ENCODE assay signal across 21 cellular contexts in the genomic region with DNA sequence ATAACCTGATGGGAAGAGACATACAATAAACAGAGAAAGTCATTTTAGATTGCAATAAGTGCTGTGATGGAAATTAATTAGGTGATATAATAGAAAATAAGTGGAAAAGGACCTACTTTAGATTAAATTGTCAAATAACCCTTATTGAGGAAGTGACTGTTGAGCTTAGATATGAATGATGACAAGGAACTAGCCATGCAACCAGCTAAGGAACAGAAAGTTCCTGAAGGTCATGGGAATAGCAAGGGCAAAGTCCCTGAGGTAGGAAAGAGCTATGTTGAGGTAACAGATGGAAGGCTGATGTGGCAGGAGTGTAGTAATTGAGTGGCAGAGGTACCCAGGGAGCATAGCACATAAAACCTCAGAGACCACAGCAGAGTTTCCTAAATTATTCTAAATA.
"Had no signal": no experiment of that assay in that cellular context is flagged by ENCODE, and none has a peak within 500 bp of the region (broad histone marks: within the 10 kb centered on the region; RNA-seq: fewer than 3 reads in every experiment).

No MANE protein-coding gene starts in this region.

- ATAC-seq: activated CD4-positive, alpha-beta T cell treated with anti-CD3 and anti-CD28 coated beads for 36 hours; activated naive CD4-positive, alpha-beta T cell treated with anti-CD3 and anti-CD28 coated beads, Interleukin-2, amount 50 U/mL, for 72 hours; gastroesophageal sphincter; heart left ventricle; left ventricle myocardium superior; T-cell had no signal

- H3K4me3 Mint-ChIP-seq: activated CD4-positive, alpha-beta memory T cell treated with anti-CD3 and anti-CD28 coated beads for 36 hours; activated CD4-positive, alpha-beta T cell treated with anti-CD3 and anti-CD28 coated beads for 36 hours; activated T-helper 1 cell treated with anti-CD3 and anti-CD28 coated beads, Interleukin-12 subunit alpha, Interleukin-12 subunit beta, Interleukin-2, Interleukin-4 antibody, amounts not matched to agents 30 ng/mL and 10 ng/mL and 1 ng/mL, durations not matched to agents 14 hours and 24 hours and 36 hours; natural killer cell; T-cell had no signal

- H3K27ac Mint-ChIP-seq: activated CD4-positive, alpha-beta memory T cell treated with anti-CD3 and anti-CD28 coated beads for 36 hours; activated CD4-positive, alpha-beta T cell treated with anti-CD3 and anti-CD28 coated beads for 36 hours; activated T-helper 1 cell treated with anti-CD3 and anti-CD28 coated beads, Interleukin-12 subunit alpha, Interleukin-12 subunit beta, Interleukin-2, Interleukin-4 antibody, amounts not matched to agents 30 ng/mL and 10 ng/mL and 1 ng/mL, durations not matched to agents 14 hours and 24 hours and 36 hours; natural killer cell; T-cell had no signal

- DNase-seq: activated CD4-positive, alpha-beta memory T cell treated with anti-CD3 and anti-CD28 coated beads for 36 hours; activated CD4-positive, alpha-beta T cell treated with anti-CD3 and anti-CD28 coated beads for 36 hours; activated gamma-delta T cell treated with Interleukin-2 at 50 U/mL for 16 hours; activated T-cell treated with anti-CD3 and anti-CD28 coated beads for 4 hours; adrenal gland; effector memory CD4-positive, alpha-beta T cell; heart left ventricle; kidney glomerular epithelial cell; left ventricle myocardium superior; mesendoderm; natural killer cell; posterior cingulate gyrus; sigmoid colon; spleen; stimulated activated naive CD4-positive, alpha-beta T cell treated with Interleukin-2 at 50 U/mL for 16 hours; T-cell; T-helper 9 cell; thyroid gland had no signal

- H3K27me3 Mint-ChIP-seq: activated CD4-positive, alpha-beta memory T cell treated with anti-CD3 and anti-CD28 coated beads for 36 hours; activated CD4-positive, alpha-beta T cell treated with anti-CD3 and anti-CD28 coated beads for 36 hours; T-cell had no signal

- H3K9me3 Mint-ChIP-seq: activated T-helper 1 cell treated with anti-CD3 and anti-CD28 coated beads, Interleukin-12 subunit alpha, Interleukin-12 subunit beta, Interleukin-2, Interleukin-4 antibody, amounts not matched to agents 30 ng/mL and 10 ng/mL and 1 ng/mL, durations not matched to agents 14 hours and 24 hours and 36 hours; natural killer cell had no signal

- H3K36me3 Mint-ChIP-seq: natural killer cell had no signal
